Comparison of ENCODE assay signal across 17 cellular contexts in the genomic region with DNA sequence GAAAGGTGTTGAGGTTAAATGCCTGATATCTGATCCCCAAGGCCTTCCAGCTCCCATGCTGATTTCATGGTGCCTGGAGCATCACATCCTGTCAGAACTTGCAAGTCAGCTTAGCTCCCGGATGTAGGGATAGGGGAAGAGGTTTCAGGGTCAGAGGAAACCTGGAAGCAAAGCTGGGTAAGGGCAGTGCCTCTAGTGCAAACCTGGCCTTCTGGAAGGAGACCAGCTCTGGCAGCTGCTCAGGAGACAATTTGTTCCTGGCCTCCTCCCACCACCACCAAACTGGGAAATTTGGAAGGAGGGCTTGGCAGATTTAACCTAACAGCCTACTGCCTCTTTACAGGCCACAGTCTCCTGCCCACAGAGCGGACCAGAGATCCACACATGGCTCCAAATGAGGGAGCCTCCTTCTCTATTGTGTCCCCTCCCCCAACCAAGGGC. TPM values are rescaled to one million over a fixed set of nuclear protein-coding genes. Genes with fewer than 3 reads are reported as not detected.
DNase-seq lines count a peak whose midpoint lies in the region; ATAC-seq, FAIRE-seq and TF ChIP-seq lines count a peak whose summit lies in the region.
"Had no signal": no experiment of that assay in that cellular context is flagged by ENCODE, and none has a peak within 500 bp of the region (broad histone marks: within the 10 kb centered on the region; RNA-seq: fewer than 3 reads in every experiment).

No MANE protein-coding gene starts in this region.

- ATAC-seq in A549 (no peak), Right ventricle myocardium superior (ENCODE audit: poor library complexity) (peak; percentile 73), GM19035 (IDR thresholded peaks at IDR 0.05; ENCODE audit: unreplicated experiment) (no peak)
- ATAC-seq: PC-3, upper lobe of right lung had no signal

- POLR2A ChIA-PET in A549 (lab: Yijun Ruan, JAX): interaction anchor here (1.8 kb wide), 1 partner anchor 8 kb away, joined by 11 read pairs; a partner anchor contains a TSS

- FAIRE-seq in A549 (lab: Jason Lieb, UNC): no peak
- FAIRE-seq: D721Med, H54 had no signal

- no peak for TF ChIP-seq POLR2A in A549 (IDR thresholded peaks at IDR 0.05; ENCODE audit: low read length)
- no peak for TF ChIP-seq POLR2A in Peyer's patch (IDR thresholded peaks at IDR 0.05)
- TF ChIP-seq POLR2A in sigmoid colon (IDR thresholded peaks at IDR 0.05): no peak

- H3K27ac ChIP-seq in A549 (peak overlapping the region; percentile 97 to 100), Peyer's patch (peak overlapping the region in 3 of 4 donors; percentile 68 to 93 (median 93)), sigmoid colon (peak overlapping the region; percentile 14 to 72 (median 56))
- H3K27ac ChIP-seq: cardiac muscle cell had no signal

- CTCF ChIA-PET in A549 (lab: Yijun Ruan, JAX): interaction anchor here (0.6 to 1.5 kb wide), 3 partner anchors 25 to 1841 kb away, joined by 3 to 5 read pairs (median 4); no protein-coding TSS in a partner anchor

- TF ChIP-seq CTCF in A549 (IDR thresholded peaks at IDR 0.05) (no peak), Peyer's patch (IDR thresholded peaks at IDR 0.05) (no peak), sigmoid colon (IDR thresholded peaks at IDR 0.05) (no peak)

- TF ChIP-seq RAD21 in A549 (conservative IDR thresholded peaks at IDR 0.05 in 1 of 2, IDR thresholded peaks at IDR 0.05 in 1 of 2): no peak

- TF ChIP-seq EP300 in A549 (IDR thresholded peaks at IDR 0.05) (no peak), sigmoid colon (IDR thresholded peaks at IDR 0.05) (no peak)

- H3K27me3 ChIP-seq in Peyer's patch: no peaks in the 10 kb centered on the region
- H3K27me3 ChIP-seq in sigmoid colon: no peaks in the 10 kb centered on the region
- H3K27me3 ChIP-seq: cardiac muscle cell, upper lobe of right lung had no signal

- H3K4me1 ChIP-seq in A549 (peaks cover 48% of the 10 kb centered on the region), Peyer's patch (peaks cover 0 to 47% (median 21%) of the 10 kb centered on the region in 4 donors), sigmoid colon (peaks cover 0 to 28% (median 12%) of the 10 kb centered on the region in 4 donors)

- no peaks in the 10 kb centered on the region for H3K36me3 ChIP-seq in Peyer's patch
- H3K36me3 ChIP-seq in sigmoid colon: no peaks in the 10 kb centered on the region
- H3K36me3 ChIP-seq: cardiac muscle cell, upper lobe of right lung had no signal

- no peak for DNase-seq in A549 (ENCODE audit: low read depth in 1 of 2, low spot score in 1 of 2)
- peak in 1 of 3 donors; percentile 42 for DNase-seq in Peyer's patch
- peak; percentile 75 for DNase-seq in Right ventricle myocardium superior
- DNase-seq in sigmoid colon: no peak
- DNase-seq in UCSD-AML1 (lab: John Stamatoyannopoulos, UW; ENCODE audit: unreplicated experiment): no peak
- DNase-seq in germinal center (ENCODE audit: low spot score): no peak
- no peak for DNase-seq in amniotic stem cell (lab: John Stamatoyannopoulos, UW)
- DNase-seq: activated B cell treated with CpG ODN at 0.5 μM for 24 hours; activated naive CD4-positive, alpha-beta T cell treated with anti-CD3 and anti-CD28 coated beads, Interleukin-2, amount 10 ng/mL, durations not matched to agents 7 days and 5 days; NCI-H1105 treated with DMSO at 0.1 percent for 48 hours; PC-3; SW 1271; upper lobe of right lung had no signal

- H3K4me3 ChIP-seq in A549 (no peak overlapping the region), Peyer's patch (no peak overlapping the region), sigmoid colon (no peak overlapping the region)
- H3K4me3 ChIP-seq: cardiac muscle cell, upper lobe of right lung had no signal

- intact Hi-C loops in Right ventricle myocardium superior (cut with DNase I) (no loop called here), sigmoid colon (cut with DNase I) (no loop called here)

- H3K9me3 ChIP-seq in A549 (peaks cover 44% of the 10 kb centered on the region), Peyer's patch (no peaks in the 10 kb centered on the region), sigmoid colon (peaks cover 0 to 8% (median 3%) of the 10 kb centered on the region in 4 donors)

- peak overlapping the region; percentile 95; the same call in 2 of the 3 replicates for H3K4me2 ChIP-seq in A549

- 94% methylated on average over 2 of the region's 2 CpGs for WGBS in A549 (ENCODE audit: missing lambda C conversion rate)
- 66 to 82% methylated on average over 2 of the region's 2 CpGs for WGBS in sigmoid colon, 2 donors

TF ChIP-seq in A549, 52 proteins besides CTCF, POLR2A, EP300 and RAD21 (continues in another document):
- TF ChIP-seq CEBPB (IDR thresholded peaks at IDR 0.05) (no peak), EHF (CRISPR knock-in tag; IDR thresholded peaks at IDR 0.05) (no peak), MAZ (IDR thresholded peaks at IDR 0.05; ENCODE audit: borderline replicate concordance, low read depth, low read length) (no peak), POLR2AphosphoS2 (conservative IDR thresholded peaks at IDR 0.05; ENCODE audit: low read length) (no peak), HOXB5 (CRISPR knock-in tag; IDR thresholded peaks at IDR 0.05) (no peak), ZFP36 (IDR thresholded peaks at IDR 0.05; ENCODE audit: borderline replicate concordance, partially characterized antibody) (no peak), RARB (CRISPR knock-in tag; IDR thresholded peaks at IDR 0.05) (no peak), ZNF302 (CRISPR knock-in tag; IDR thresholded peaks at IDR 0.05) (no peak), PHF8 (IDR thresholded peaks at IDR 0.05; ENCODE audit: borderline replicate concordance, low read depth) (no peak), BHLHE40 (IDR thresholded peaks at IDR 0.05; ENCODE audit: low read depth, low read length) (no peak), CHD4 (IDR thresholded peaks at IDR 0.05; ENCODE audit: borderline replicate concordance) (no peak), MAFK (IDR thresholded peaks at IDR 0.05; ENCODE audit: partially characterized antibody) (no peak), JUN (IDR thresholded peaks at IDR 0.05) (no peak), RCOR1 (IDR thresholded peaks at IDR 0.05; ENCODE audit: low read depth, low read length) (no peak)
- TF ChIP-seq, protein P1, sequence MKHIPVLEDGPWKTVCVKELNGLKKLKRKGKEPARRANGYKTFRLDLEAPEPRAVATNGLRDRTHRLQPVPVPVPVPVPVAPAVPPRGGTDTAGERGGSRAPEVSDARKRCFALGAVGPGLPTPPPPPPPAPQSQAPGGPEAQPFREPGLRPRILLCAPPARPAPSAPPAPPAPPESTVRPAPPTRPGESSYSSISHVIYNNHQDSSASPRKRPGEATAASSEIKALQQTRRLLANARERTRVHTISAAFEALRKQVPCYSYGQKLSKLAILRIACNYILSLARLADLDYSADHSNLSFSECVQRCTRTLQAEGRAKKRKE (CRISPR knock-in tag; IDR thresholded peaks at IDR 0.05; ENCODE audit: low read depth): no peak
- TF ChIP-seq, protein P2, sequence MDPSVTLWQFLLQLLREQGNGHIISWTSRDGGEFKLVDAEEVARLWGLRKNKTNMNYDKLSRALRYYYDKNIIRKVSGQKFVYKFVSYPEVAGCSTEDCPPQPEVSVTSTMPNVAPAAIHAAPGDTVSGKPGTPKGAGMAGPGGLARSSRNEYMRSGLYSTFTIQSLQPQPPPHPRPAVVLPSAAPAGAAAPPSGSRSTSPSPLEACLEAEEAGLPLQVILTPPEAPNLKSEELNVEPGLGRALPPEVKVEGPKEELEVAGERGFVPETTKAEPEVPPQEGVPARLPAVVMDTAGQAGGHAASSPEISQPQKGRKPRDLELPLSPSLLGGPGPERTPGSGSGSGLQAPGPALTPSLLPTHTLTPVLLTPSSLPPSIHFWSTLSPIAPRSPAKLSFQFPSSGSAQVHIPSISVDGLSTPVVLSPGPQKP (IDR thresholded peaks at IDR 0.05; ENCODE audit: low read depth, low read length): no peak
- TF ChIP-seq, protein P3, sequence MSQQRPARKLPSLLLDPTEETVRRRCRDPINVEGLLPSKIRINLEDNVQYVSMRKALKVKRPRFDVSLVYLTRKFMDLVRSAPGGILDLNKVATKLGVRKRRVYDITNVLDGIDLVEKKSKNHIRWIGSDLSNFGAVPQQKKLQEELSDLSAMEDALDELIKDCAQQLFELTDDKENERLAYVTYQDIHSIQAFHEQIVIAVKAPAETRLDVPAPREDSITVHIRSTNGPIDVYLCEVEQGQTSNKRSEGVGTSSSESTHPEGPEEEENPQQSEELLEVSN (IDR thresholded peaks at IDR 0.05; ENCODE audit: borderline replicate concordance, low read depth): no peak
- TF ChIP-seq, protein P4, sequence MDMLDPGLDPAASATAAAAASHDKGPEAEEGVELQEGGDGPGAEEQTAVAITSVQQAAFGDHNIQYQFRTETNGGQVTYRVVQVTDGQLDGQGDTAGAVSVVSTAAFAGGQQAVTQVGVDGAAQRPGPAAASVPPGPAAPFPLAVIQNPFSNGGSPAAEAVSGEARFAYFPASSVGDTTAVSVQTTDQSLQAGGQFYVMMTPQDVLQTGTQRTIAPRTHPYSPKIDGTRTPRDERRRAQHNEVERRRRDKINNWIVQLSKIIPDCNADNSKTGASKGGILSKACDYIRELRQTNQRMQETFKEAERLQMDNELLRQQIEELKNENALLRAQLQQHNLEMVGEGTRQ (IDR thresholded peaks at IDR 0.05): no peak

RNA-seq across cellular contexts. Expression of a gene that starts 9.2 kb away (rescaled TPM):
- polyA plus RNA-seq in A549 (2011; rRNA removed): 164 and 188 TPM in 2 replicates
- 177 and 263 TPM in 2 replicates for polyA plus RNA-seq in A549 (2012; cell fraction: cytosol; rRNA removed)
- 271 and 323 TPM in 2 replicates for polyA plus RNA-seq in A549 (2012; cell fraction: nucleus; rRNA removed)
- polyA plus RNA-seq in A549 (2017; fragmentation: RNase III; extraction: RNeasy Plus Mini Kit Qiagen cat#74134 plus additional on column Dnase treatment): 145 to 171 TPM (median 164 TPM) in 3 replicates
- polyA minus RNA-seq in A549 (2011; rRNA and poly(A)+ RNA removed): 186 and 192 TPM in 2 replicates
- total RNA-seq in Peyer's patch: 100 to 1,000 TPM in 2 of 4 donors, 10 to 100 TPM in 2; 27.2 to 152 (median 87.2) TPM
- 17.2 TPM for total RNA-seq in Right ventricle myocardium superior
- total RNA-seq in sigmoid colon: 10 to 100 TPM; 12.8 to 20.8 (median 20.4) TPM
- 10 to 100 TPM; 16.2 to 24.6 (median 23.4) TPM for polyA plus RNA-seq in sigmoid colon
- total RNA-seq: activated B cell treated with CpG ODN at 0.5 μM for 24 hours had no signal
